Comparison of ENCODE assay signal across 21 cellular contexts in genomic region chr18:77529492-77529891, GRCh38.
"Had no signal": no experiment of that assay in that cellular context is flagged by ENCODE, and none has a peak within 500 bp of the region (broad histone marks: within the 10 kb centered on the region; RNA-seq: fewer than 3 reads in every experiment).

No MANE protein-coding gene starts in this region.

- H3K4me1 Mint-ChIP-seq: naive thymus-derived CD4-positive, alpha-beta T cell; stimulated activated memory B cell treated with anti-CD40 and anti-IgM and Interleukin-4, amounts not matched to agents 10 μg/mL and 1 μg/mL and 100 μg/mL, for 72 hours had no signal

- H3K4me3 Mint-ChIP-seq: naive thymus-derived CD4-positive, alpha-beta T cell; nephron progenitor cell; stimulated activated memory B cell treated with anti-CD40 and anti-IgM and Interleukin-4, amounts not matched to agents 10 μg/mL and 1 μg/mL and 100 μg/mL, for 72 hours; stimulated activated naive CD8-positive, alpha-beta T cell treated with anti-CD3 and anti-CD28 coated beads, Interleukin-15, Interleukin-2, amounts not matched to agents 100 ng/mL and 50 ng/mL, for 24 hours had no signal

- H3K27me3 Mint-ChIP-seq: stimulated activated memory B cell treated with anti-CD40 and anti-IgM and Interleukin-4, amounts not matched to agents 10 μg/mL and 1 μg/mL and 100 μg/mL, for 72 hours; stimulated activated naive CD8-positive, alpha-beta T cell treated with anti-CD3 and anti-CD28 coated beads, Interleukin-15, Interleukin-2, amounts not matched to agents 100 ng/mL and 50 ng/mL, for 24 hours had no signal

- H3K27me3 ChIP-seq: esophagus squamous epithelium, gastroesophageal sphincter, spleen, testis, tibial nerve, upper lobe of right lung, vagina had no signal

- H3K27ac ChIP-seq: esophagus squamous epithelium, gastroesophageal sphincter, spleen, testis, tibial nerve, upper lobe of right lung, vagina had no signal

- H3K36me3 ChIP-seq: esophagus squamous epithelium, gastroesophageal sphincter, spleen, tibial nerve, upper lobe of right lung, vagina had no signal

- ATAC-seq: gastroesophageal sphincter; left lobe of liver; naive thymus-derived CD4-positive, alpha-beta T cell; sciatic nerve; stimulated activated memory B cell treated with anti-CD40 and anti-IgM and Interleukin-4, amounts not matched to agents 10 μg/mL and 1 μg/mL and 100 μg/mL, for 72 hours had no signal

- DNase-seq: esophagus squamous epithelium; foreskin fibroblast; glutamatergic neuron; islet precursor cell; mammary epithelial cell; naive thymus-derived CD4-positive, alpha-beta T cell; nephron progenitor cell; posterior cingulate gyrus; spleen; stimulated activated CD4-positive, alpha-beta T cell treated with anti-CD3 and anti-CD28 coated beads, Interleukin-15, amount 100 ng/mL, for 24 hours; stimulated activated CD4-positive, alpha-beta T cell treated with anti-CD3 and anti-CD28 coated beads, Interleukin-1b, Interleukin-23, amount 100 ng/mL, for 48 hours; stimulated activated CD4-positive, alpha-beta T cell treated with anti-CD3 and anti-CD28 coated beads, Interleukin-4, amount 100 ng/mL, for 24 hours; testis; upper lobe of right lung had no signal

- H3K4me3 ChIP-seq: esophagus squamous epithelium, gastroesophageal sphincter, spleen, testis, tibial nerve, upper lobe of right lung, vagina had no signal

- H3K9me3 ChIP-seq: esophagus squamous epithelium, gastroesophageal sphincter, spleen, testis, upper lobe of right lung, vagina had no signal

- H3K27ac Mint-ChIP-seq: naive thymus-derived CD4-positive, alpha-beta T cell; stimulated activated memory B cell treated with anti-CD40 and anti-IgM and Interleukin-4, amounts not matched to agents 10 μg/mL and 1 μg/mL and 100 μg/mL, for 72 hours; stimulated activated naive CD8-positive, alpha-beta T cell treated with anti-CD3 and anti-CD28 coated beads, Interleukin-15, Interleukin-2, amounts not matched to agents 100 ng/mL and 50 ng/mL, for 24 hours had no signal

- H3K36me3 Mint-ChIP-seq: stimulated activated memory B cell treated with anti-CD40 and anti-IgM and Interleukin-4, amounts not matched to agents 10 μg/mL and 1 μg/mL and 100 μg/mL, for 72 hours had no signal

- H3K4me1 ChIP-seq: esophagus squamous epithelium, gastroesophageal sphincter, spleen, testis, tibial nerve, upper lobe of right lung, vagina had no signal
